In the genomic region with DNA sequence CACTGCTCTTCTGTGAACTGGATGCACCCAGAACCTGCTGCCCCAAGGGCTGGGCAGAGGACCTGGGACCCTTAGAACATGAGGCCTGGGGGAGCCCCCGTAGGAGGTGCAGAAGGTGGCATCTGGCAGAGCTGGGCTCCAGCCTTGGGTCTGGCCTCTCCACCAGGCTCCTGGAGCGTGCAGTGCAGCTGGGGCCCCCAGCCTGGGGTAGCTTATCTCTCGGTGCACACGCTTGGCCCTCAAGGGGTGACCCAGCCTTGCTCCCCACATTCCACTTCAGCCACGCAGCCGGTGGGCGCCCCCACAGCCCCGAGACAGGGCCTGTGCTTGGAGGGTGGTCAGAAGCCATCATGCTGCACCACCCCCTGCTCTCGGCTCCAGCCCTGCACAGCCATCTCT, we compare ENCODE assay signal across 16 cellular contexts. TPM values are rescaled to one million over a fixed set of nuclear protein-coding genes. Genes with fewer than 3 reads are reported as not detected.
"Had no signal": no experiment of that assay in that cellular context is flagged by ENCODE, and none has a peak within 500 bp of the region (broad histone marks: within the 10 kb centered on the region; RNA-seq: fewer than 3 reads in every experiment).

No MANE protein-coding gene starts in this region.

- H3K9me3 Mint-ChIP-seq: activated naive CD8-positive, alpha-beta T cell treated with anti-CD3 and anti-CD28 coated beads for 36 hours; nephron; stimulated activated naive B cell treated with anti-CD40 and anti-IgM and Interleukin-4, amounts not matched to agents 10 μg/mL and 1 μg/mL and 100 μg/mL, for 72 hours had no signal

- H3K4me3 ChIP-seq: tibial artery, vagina had no signal

- H3K27ac ChIP-seq: tibial artery, vagina had no signal

- H3K9me3 ChIP-seq: tibial artery, vagina had no signal

- H3K27me3 Mint-ChIP-seq: activated naive CD8-positive, alpha-beta T cell treated with anti-CD3 and anti-CD28 coated beads for 36 hours had no signal

- H3K36me3 Mint-ChIP-seq: activated naive CD8-positive, alpha-beta T cell treated with anti-CD3 and anti-CD28 coated beads for 36 hours; stimulated activated naive B cell treated with anti-CD40 and anti-IgM and Interleukin-4, amounts not matched to agents 10 μg/mL and 1 μg/mL and 100 μg/mL, for 72 hours had no signal

- H3K4me1 ChIP-seq: tibial artery, vagina had no signal

- H3K4me3 Mint-ChIP-seq: activated naive CD8-positive, alpha-beta T cell treated with anti-CD3 and anti-CD28 coated beads for 36 hours; nephron; stimulated activated naive B cell treated with anti-CD40 and anti-IgM and Interleukin-4, amounts not matched to agents 10 μg/mL and 1 μg/mL and 100 μg/mL, for 72 hours had no signal

- ATAC-seq: activated CD4-positive, CD25-positive, alpha-beta regulatory T cell treated with anti-CD3 and anti-CD28 coated beads, Interleukin-2, amount 50 U/mL, for 24 hours; stimulated activated naive B cell treated with anti-CD40 and anti-IgM and Interleukin-4, amounts not matched to agents 10 μg/mL and 1 μg/mL and 100 μg/mL, for 72 hours had no signal

- DNase-seq: activated CD4-positive, alpha-beta T cell treated with anti-CD3 and anti-CD28 coated beads, Interleukin-2, amount 50 U/mL, for 1 hour; activated CD8-positive, alpha-beta memory T cell treated with anti-CD3 and anti-CD28 coated beads for 24 hours; activated gamma-delta T cell treated with Interleukin-2 at 50 U/mL for 16 hours; activated naive CD8-positive, alpha-beta T cell treated with anti-CD3 and anti-CD28 coated beads for 36 hours; effector CD8-positive, alpha-beta T cell; mesendoderm; stimulated activated CD4-positive, alpha-beta T cell treated with anti-CD3 and anti-CD28 coated beads, Interleukin-12 subunit alpha, Interleukin-12 subunit beta, amount 100 ng/mL, for 4 hours; stimulated activated naive B cell treated with anti-CD40 and anti-IgM and Interleukin-4, amounts not matched to agents 10 μg/mL and 1 μg/mL and 100 μg/mL, for 72 hours; T-helper 2 cell; tibial artery had no signal

- H3K27me3 ChIP-seq: vagina had no signal

- H3K27ac Mint-ChIP-seq: activated naive CD8-positive, alpha-beta T cell treated with anti-CD3 and anti-CD28 coated beads for 36 hours; stimulated activated naive B cell treated with anti-CD40 and anti-IgM and Interleukin-4, amounts not matched to agents 10 μg/mL and 1 μg/mL and 100 μg/mL, for 72 hours had no signal

- H3K36me3 ChIP-seq: tibial artery, vagina had no signal

RNA-seq across cellular contexts. Expression of a gene that starts 5.6 kb away (rescaled TPM):
- total RNA-seq: activated naive CD8-positive, alpha-beta T cell treated with anti-CD3 and anti-CD28 coated beads for 36 hours; frontal cortex; omental fat pad; pulmonary artery endothelial cell had no signal
